15 cellular contexts compared by ENCODE assay signal in the genomic region with DNA sequence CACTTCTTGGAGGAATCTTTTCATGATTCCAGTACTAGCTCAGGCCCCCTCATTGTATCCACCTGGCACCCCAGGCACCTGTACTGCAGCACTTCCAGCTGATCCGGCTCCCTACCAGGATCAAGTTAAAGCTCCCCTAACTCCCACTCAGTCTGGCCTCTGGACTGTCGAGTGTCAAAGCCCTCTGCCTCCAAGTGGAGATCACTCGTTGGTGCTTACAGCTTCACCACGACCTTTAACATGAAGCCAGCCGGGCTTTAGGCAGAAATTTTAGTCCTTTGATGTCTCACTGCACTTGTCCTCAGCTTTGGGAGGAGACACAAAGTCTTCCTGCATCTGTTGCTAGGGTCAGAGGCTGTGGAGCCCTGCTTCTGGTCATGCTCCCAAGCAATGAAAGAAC.
DNase-seq lines count a peak whose midpoint lies in the region; ATAC-seq and TF ChIP-seq lines count a peak whose summit lies in the region.
"Had no signal": no experiment of that assay in that cellular context is flagged by ENCODE, and none has a peak within 500 bp of the region (broad histone marks: within the 10 kb centered on the region; RNA-seq: fewer than 3 reads in every experiment).

No MANE protein-coding gene starts in this region.

- H2BK20ac ChIP-seq in IMR-90 (ENCODE audit: low read depth, low read length), result no peak overlapping the region

- H2BK12ac ChIP-seq in neuronal stem cell (ENCODE audit: low read length), result no peak overlapping the region

- TF ChIP-seq CTCF in IMR-90 (conservative IDR thresholded peaks at IDR 0.05; ENCODE audit: low read depth, low read length) (no peak), liver (IDR thresholded peaks at IDR 0.05; ENCODE audit: low read depth, low read length, missing input control) (no peak), type B pancreatic cell (conservative IDR thresholded peaks at IDR 0.05) (no peak)

- H3K27me3 Mint-ChIP-seq in type B pancreatic cell, result peaks cover 4% of the 10 kb centered on the region
- H3K27me3 Mint-ChIP-seq: CD4-positive, alpha-beta memory T cell had no signal

- no peaks in the 10 kb centered on the region for H4K20me1 ChIP-seq in IMR-90 (ENCODE audit: insufficient read depth, low read length)
- H4K20me1 ChIP-seq in GM23248 (ENCODE audit: insufficient read depth), result no peaks in the 10 kb centered on the region

- DNase-seq in IMR-90, result no peak
- DNase-seq in neuronal stem cell (ENCODE audit: low spot score), result no peak
- no peak for DNase-seq in type B pancreatic cell (ENCODE audit: extremely low spot score, unreplicated experiment)
- no peak for DNase-seq in GM23248
- DNase-seq in medulla oblongata (ENCODE audit: extremely low spot score), result no peak
- no peak for DNase-seq in RKO (ENCODE audit: low spot score)
- no peak for DNase-seq in hepatic stellate cell (ENCODE audit: low spot score)
- DNase-seq: C1 segment of cervical spinal cord; CD4-positive, alpha-beta memory T cell; COR-L47; DMS153; DND-41; H7; HCEC 1CT had no signal

- no peaks in the 10 kb centered on the region for H3K9me1 ChIP-seq in IMR-90 (ENCODE audit: insufficient read depth, low read length)

- peaks cover 6% of the 10 kb centered on the region for H3K4me1 Mint-ChIP-seq in type B pancreatic cell (ENCODE audit: unreplicated experiment)
- H3K4me1 Mint-ChIP-seq: CD4-positive, alpha-beta memory T cell had no signal

- CTCF ChIA-PET in IMR-90 (lab: Yijun Ruan, JAX), result no interaction called here

- H2AFZ ChIP-seq in IMR-90 (replicated peaks; ENCODE audit: low read length, poor library complexity) (peak overlapping the region; percentile 2), neuronal stem cell (ENCODE audit: low read length) (peak overlapping the region; percentile 69), GM23248 (no peak overlapping the region)

- H3K18ac ChIP-seq in IMR-90 (ENCODE audit: low read depth, low read length) (no peak overlapping the region), neuronal stem cell (ENCODE audit: low read length) (peak overlapping the region; percentile 5)

- H2BK5ac ChIP-seq in IMR-90 (ENCODE audit: low read depth, low read length, poor library complexity, severe bottlenecking) (no peak overlapping the region), neuronal stem cell (ENCODE audit: low read length) (no peak overlapping the region)

- H3K36me3 ChIP-seq in IMR-90 (ENCODE audit: control insufficient read depth, insufficient read depth, low read length) (no peaks in the 10 kb centered on the region), liver (ENCODE audit: control insufficient read depth in 4 of 4, insufficient read depth in 3 of 4, low read depth in 1 of 4, low read length in 3 of 4) (no peaks in the 10 kb centered on the region), neuronal stem cell (replicated peaks in 1 of 2; ENCODE audit: control insufficient read depth in 2 of 2, insufficient read depth in 2 of 2, low read length in 2 of 2) (no peaks in the 10 kb centered on the region), GM23248 (ENCODE audit: low read depth) (no peaks in the 10 kb centered on the region)

- H3K79me1 ChIP-seq in IMR-90 (ENCODE audit: low read depth in 1 of 2, low read length in 2 of 2) (no peaks in the 10 kb centered on the region), neuronal stem cell (ENCODE audit: low read depth, low read length) (no peaks in the 10 kb centered on the region)

- no peak overlapping the region for H3K4me2 ChIP-seq in IMR-90 (ENCODE audit: low read depth, low read length)
- H3K4me2 ChIP-seq in neuronal stem cell (ENCODE audit: insufficient read depth, low read length, poor library complexity, severe bottlenecking), result no peak overlapping the region
- no peak overlapping the region for H3K4me2 ChIP-seq in GM23248 (ENCODE audit: unreplicated experiment)

- H3K56ac ChIP-seq in IMR-90 (ENCODE audit: extremely low read depth, insufficient read depth, low read length), result no peak overlapping the region

- TF ChIP-seq RAD21 in IMR-90 (IDR thresholded peaks at IDR 0.05; ENCODE audit: low read length) (no peak), liver (IDR thresholded peaks at IDR 0.05) (no peak)

- H4K91ac ChIP-seq in IMR-90 (ENCODE audit: insufficient read depth, low read depth, low read length), result no peak overlapping the region
- H4K91ac ChIP-seq in neuronal stem cell (ENCODE audit: low read depth, low read length, poor library complexity), result no peak overlapping the region

- H3K4me1 ChIP-seq in IMR-90 (ENCODE audit: control insufficient read depth, insufficient read depth, low read length) (no peaks in the 10 kb centered on the region), liver (ENCODE audit: control insufficient read depth in 4 of 4, insufficient read depth in 4 of 4, low read length in 3 of 4) (peaks cover 3 to 24% (median 13%) of the 10 kb centered on the region in 4 donors), neuronal stem cell (ENCODE audit: control insufficient read depth in 2 of 2, insufficient read depth in 1 of 2, low read depth in 1 of 2, low read length in 2 of 2) (peaks cover 0 to 7% of the 10 kb centered on the region in 2 donors), GM23248 (ENCODE audit: insufficient read depth) (no peaks in the 10 kb centered on the region)

- H2AK5ac ChIP-seq in IMR-90 (ENCODE audit: low read depth, low read length) (no peak overlapping the region), neuronal stem cell (ENCODE audit: low read depth, low read length) (no peak overlapping the region)

- H2AK9ac ChIP-seq in IMR-90 (replicated peaks; ENCODE audit: low read depth, low read length, poor library complexity), result no peak overlapping the region

- H3K4me3 Mint-ChIP-seq in type B pancreatic cell, result no peak overlapping the region
- H3K4me3 Mint-ChIP-seq: CD4-positive, alpha-beta memory T cell had no signal

- H3K9me2 ChIP-seq in GM23248 (ENCODE audit: insufficient read depth), result no peaks in the 10 kb centered on the region

- no peaks in the 10 kb centered on the region for H3F3A ChIP-seq in GM23248 (ENCODE audit: insufficient read depth)

- H3K4me3 ChIP-seq in IMR-90 (ENCODE audit: insufficient read depth, low read depth, low read length), result no peak overlapping the region
- H3K4me3 ChIP-seq in liver (ENCODE audit: low read depth in 1 of 3, low read length in 3 of 3), result no peak overlapping the region
- no peak overlapping the region for H3K4me3 ChIP-seq in neuronal stem cell (ENCODE audit: low read length in 2 of 2)
- H3K4me3 ChIP-seq in GM23248, result no peak overlapping the region

- intact Hi-C loops in IMR-90 (cut with micrococcal nuclease), result no loop called here

- in situ Hi-C loops in IMR-90 (cut with MboI; ENCODE audit: low sequenced_read_pairs), result no loop called here
- in situ Hi-C loops in GM23248 (cut with MboI), result no loop called here

- POLR2A ChIA-PET in IMR-90 (lab: Charles Lee; ENCODE audit: unreplicated experiment), result no interaction called here

- no TSS peak for BruUV-seq in IMR-90 (replicated peaks; lab: Mats Ljungman, UMichigan)

- H3K23ac ChIP-seq in IMR-90 (ENCODE audit: low read depth, low read length), result no peak overlapping the region
- H3K23ac ChIP-seq in neuronal stem cell (ENCODE audit: low read depth, low read length, poor library complexity), result no peak overlapping the region

- H3K9me3 Mint-ChIP-seq in type B pancreatic cell, result no peaks in the 10 kb centered on the region

- H2BK15ac ChIP-seq in IMR-90 (ENCODE audit: low read depth, low read length) (no peak overlapping the region), neuronal stem cell (ENCODE audit: low read length) (peak overlapping the region; percentile 67)

- no peak overlapping the region for H4K5ac ChIP-seq in IMR-90 (ENCODE audit: low read depth, low read length)

- no peak for TF ChIP-seq POLR2A in IMR-90 (IDR thresholded peaks at IDR 0.05; ENCODE audit: low read depth, low read length)

- no peaks in the 10 kb centered on the region for H3K36me3 Mint-ChIP-seq in type B pancreatic cell
- H3K36me3 Mint-ChIP-seq: CD4-positive, alpha-beta memory T cell had no signal

- dilution Hi-C loops in IMR-90 (cut with HindIII; ENCODE audit: low sequenced_read_pairs, unreplicated experiment), result no loop called here

- ATAC-seq in IMR-90 (ENCODE audit: low read depth), result no peak

- H3K4ac ChIP-seq in IMR-90 (ENCODE audit: low read depth, low read length) (no peak overlapping the region), neuronal stem cell (ENCODE audit: low read length) (no peak overlapping the region)

- H3K14ac ChIP-seq in IMR-90 (replicated peaks; ENCODE audit: low read depth, low read length) (no peak overlapping the region), neuronal stem cell (ENCODE audit: low read length) (no peak overlapping the region)

- peak overlapping the region; percentile 2 for H3K27ac Mint-ChIP-seq in type B pancreatic cell

- H3K9me3 ChIP-seq in IMR-90 (ENCODE audit: control insufficient read depth, insufficient read depth, low read length) (no peaks in the 10 kb centered on the region), liver (ENCODE audit: control insufficient read depth in 4 of 4, low read length in 3 of 4) (no peaks in the 10 kb centered on the region), neuronal stem cell (replicated peaks in 1 of 2; ENCODE audit: control insufficient read depth in 2 of 2, insufficient read depth in 1 of 2, low read depth in 1 of 2, low read length in 2 of 2) (no peaks in the 10 kb centered on the region), GM23248 (ENCODE audit: low read depth) (no peaks in the 10 kb centered on the region)

- no peaks in the 10 kb centered on the region for H3K79me2 ChIP-seq in GM23248 (ENCODE audit: insufficient read depth)

- 42% methylated on average over 3 of the region's 5 CpGs; no CpG with 5 or more reads in 1 of the 2 experiments for WGBS in IMR-90 (ENCODE audit: extremely low coverage in 2 of 2, insufficient read length in 1 of 2), 2 experiments
- WGBS in liver, result 40% methylated on average over 5 of the region's 5 CpGs
- WGBS in neuronal stem cell (ENCODE audit: extremely low coverage in 2 of 2, insufficient read length in 2 of 2, insufficient replicate concordance in 1 of 2), 2 donors, result no CpG with 5 or more reads among the region's 5 CpGs
- WGBS in GM23248 (ENCODE audit: low coverage in 1 of 2, low lambda C conversion rate in 2 of 2, missing lambda C conversion rate in 2 of 2), 2 experiments, result 46 to 62% methylated on average over 5 of the region's 5 CpGs

- H3K27me3 ChIP-seq in IMR-90 (ENCODE audit: control insufficient read depth, insufficient read depth, low read length) (0 out of 2 replicates have a peak, but pooled peaks cover 2% of the 10 kb centered on the region), liver (ENCODE audit: control insufficient read depth in 4 of 4, insufficient read depth in 4 of 4, low read length in 3 of 4) (no peaks in the 10 kb centered on the region), neuronal stem cell (ENCODE audit: control insufficient read depth in 3 of 3, insufficient read depth in 3 of 3, low read depth in 1 of 3, low read length in 3 of 3) (no peaks in the 10 kb centered on the region), GM23248 (replicated peaks; ENCODE audit: insufficient read depth) (no peaks in the 10 kb centered on the region)

- H3K27ac ChIP-seq in IMR-90 (ENCODE audit: insufficient read depth, low read length) (no peak overlapping the region), liver (ENCODE audit: low read depth in 1 of 2, low read length in 2 of 2) (peak overlapping the region; percentile 43 to 58), neuronal stem cell (replicated peaks; ENCODE audit: low read length) (no peak overlapping the region), GM23248 (no peak overlapping the region)

- H4K8ac ChIP-seq in IMR-90 (ENCODE audit: low read depth in 2 of 2, low read length in 2 of 2), result no peak overlapping the region
- H4K8ac ChIP-seq in neuronal stem cell (ENCODE audit: low read depth, low read length), result no peak overlapping the region

- H2BK120ac ChIP-seq in IMR-90 (ENCODE audit: low read depth, low read length) (no peak overlapping the region), neuronal stem cell (ENCODE audit: low read depth, low read length) (no peak overlapping the region)

- H3K9ac ChIP-seq in IMR-90 (ENCODE audit: low read depth, low read length), result no peak overlapping the region
- H3K9ac ChIP-seq in liver (ENCODE audit: low read depth in 1 of 2, low read length in 2 of 2), result peak overlapping the region in 1 of 2 donors; percentile 70
- H3K9ac ChIP-seq in neuronal stem cell (ENCODE audit: low read depth, low read length, poor library complexity), result no peak overlapping the region
- no peak overlapping the region for H3K9ac ChIP-seq in GM23248

Comparison
In these comparisons a context has a peak if more than half of its experiments do, and no peak if none do; other contexts are left out.
1. H3K27ac ChIP-seq: peak in liver (2 of 2); none in IMR-90 (single experiment), neuronal stem cell (single experiment) and GM23248 (single experiment).